4 cellular contexts compared by ENCODE assay signal in genomic region chr1:2687174-2687591, GRCh38. TPM values are rescaled to one million over a fixed set of nuclear protein-coding genes. Genes with fewer than 3 reads are reported as not detected.
"Had no signal": no experiment of that assay in that cellular context is flagged by ENCODE, and none has a peak within 500 bp of the region (broad histone marks: within the 10 kb centered on the region; RNA-seq: fewer than 3 reads in every experiment).

No MANE protein-coding gene starts in this region.

RNA-seq across cellular contexts. Expression of gene MMEL1, which starts 54.4 kb away (rescaled TPM):
- total RNA-seq: astrocyte, LHCN-M2, M059J, WTC11 had no signal
